In genomic region chr14:35825968-35826217, GRCh38 we compare ENCODE assay signal across 1 cellular context.
A peak's percentile ranks its signal among the peaks of the same experiment; 100 is the strongest.
TF ChIP-seq lines count a peak whose summit lies in the region.

No MANE protein-coding gene starts in this region.

TF ChIP-seq in SK-N-SH, 30 proteins besides CTCF, POLR2A, EP300 and RAD21 (continued from another document):
- TF ChIP-seq RCOR1 (IDR thresholded peaks at IDR 0.05; ENCODE audit: low read length) (no peak), TCF12 (IDR thresholded peaks at IDR 0.05) (peak; percentile 73)
- TF ChIP-seq, protein P1, sequence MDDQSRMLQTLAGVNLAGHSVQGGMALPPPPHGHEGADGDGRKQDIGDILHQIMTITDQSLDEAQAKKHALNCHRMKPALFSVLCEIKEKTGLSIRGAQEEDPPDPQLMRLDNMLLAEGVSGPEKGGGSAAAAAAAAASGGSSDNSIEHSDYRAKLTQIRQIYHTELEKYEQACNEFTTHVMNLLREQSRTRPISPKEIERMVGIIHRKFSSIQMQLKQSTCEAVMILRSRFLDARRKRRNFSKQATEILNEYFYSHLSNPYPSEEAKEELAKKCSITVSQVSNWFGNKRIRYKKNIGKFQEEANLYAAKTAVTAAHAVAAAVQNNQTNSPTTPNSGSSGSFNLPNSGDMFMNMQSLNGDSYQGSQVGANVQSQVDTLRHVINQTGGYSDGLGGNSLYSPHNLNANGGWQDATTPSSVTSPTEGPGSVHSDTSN (IDR thresholded peaks at IDR 0.05): 0 out of 2 replicates have a peak, but pooled peaks have one; percentile 20
